In genomic region chr6:132414332-132414731, GRCh38 we compare ENCODE assay signal across 19 cellular contexts. TPM values are rescaled to one million over a fixed set of nuclear protein-coding genes. Genes with fewer than 3 reads are reported as not detected.
"Had no signal": no experiment of that assay in that cellular context is flagged by ENCODE, and none has a peak within 500 bp of the region (broad histone marks: within the 10 kb centered on the region; RNA-seq: fewer than 3 reads in every experiment).

No MANE protein-coding gene starts in this region.

- H3K4me2 ChIP-seq: neural progenitor cell had no signal

- H3K4me3 Mint-ChIP-seq: central memory CD8-positive, alpha-beta T cell; naive thymus-derived CD4-positive, alpha-beta T cell; neural progenitor cell; stimulated activated memory B cell treated with anti-CD40 and anti-IgM and Interleukin-4, amounts not matched to agents 10 μg/mL and 1 μg/mL and 100 μg/mL, for 72 hours; stimulated activated naive CD8-positive, alpha-beta T cell treated with anti-CD3 and anti-CD28 coated beads, Interleukin-15, amount 100 ng/mL, for 72 hours had no signal

- H3K27me3 ChIP-seq: dorsolateral prefrontal cortex, gastroesophageal sphincter, neural progenitor cell, pancreas, right lobe of liver, testis, tibial nerve had no signal

- H3K27ac ChIP-seq: dorsolateral prefrontal cortex, gastroesophageal sphincter, neural progenitor cell, pancreas, prostate gland, right lobe of liver, testis, tibial nerve had no signal

- H3K27ac Mint-ChIP-seq: naive thymus-derived CD4-positive, alpha-beta T cell; neural progenitor cell; stimulated activated memory B cell treated with anti-CD40 and anti-IgM and Interleukin-4, amounts not matched to agents 10 μg/mL and 1 μg/mL and 100 μg/mL, for 72 hours; stimulated activated naive CD8-positive, alpha-beta T cell treated with anti-CD3 and anti-CD28 coated beads, Interleukin-15, amount 100 ng/mL, for 72 hours had no signal

- H3K36me3 ChIP-seq: gastroesophageal sphincter, neural progenitor cell, pancreas, prostate gland, right lobe of liver, tibial nerve had no signal

- DNase-seq: cortex of kidney; dorsolateral prefrontal cortex; effector memory CD4-positive, alpha-beta T cell; glutamatergic neuron; naive thymus-derived CD4-positive, alpha-beta T cell; nucleus accumbens; pancreas; retina; right lobe of liver; stimulated activated CD4-positive, alpha-beta T cell treated with anti-CD3 and anti-CD28 coated beads, Interleukin-4, amount 100 ng/mL, for 1 hour; stimulated activated naive CD8-positive, alpha-beta T cell treated with anti-CD3 and anti-CD28 coated beads, Interleukin-15, amount 100 ng/mL, for 72 hours; testis had no signal

- ATAC-seq: esophagus mucosa; gastroesophageal sphincter; naive thymus-derived CD4-positive, alpha-beta T cell; pancreas; right lobe of liver; stimulated activated memory B cell treated with anti-CD40 and anti-IgM and Interleukin-4, amounts not matched to agents 10 μg/mL and 1 μg/mL and 100 μg/mL, for 72 hours; stimulated activated naive CD8-positive, alpha-beta T cell treated with anti-CD3 and anti-CD28 coated beads, Interleukin-15, amount 100 ng/mL, for 72 hours had no signal

- H3K9me3 Mint-ChIP-seq: central memory CD8-positive, alpha-beta T cell; neural progenitor cell had no signal

- H3K9ac ChIP-seq: neural progenitor cell had no signal

- H3K4me1 Mint-ChIP-seq: central memory CD8-positive, alpha-beta T cell; naive thymus-derived CD4-positive, alpha-beta T cell; stimulated activated naive CD8-positive, alpha-beta T cell treated with anti-CD3 and anti-CD28 coated beads, Interleukin-15, amount 100 ng/mL, for 72 hours had no signal

- H3K9me3 ChIP-seq: gastroesophageal sphincter, pancreas, prostate gland, right lobe of liver, testis, tibial nerve had no signal

- H3K4me1 ChIP-seq: gastroesophageal sphincter, neural progenitor cell, pancreas, prostate gland, right lobe of liver, testis had no signal

- H3K4me3 ChIP-seq: dorsolateral prefrontal cortex, gastroesophageal sphincter, neural progenitor cell, pancreas, prostate gland, right lobe of liver, testis, tibial nerve had no signal

- H3K36me3 Mint-ChIP-seq: naive thymus-derived CD4-positive, alpha-beta T cell; neural progenitor cell; stimulated activated memory B cell treated with anti-CD40 and anti-IgM and Interleukin-4, amounts not matched to agents 10 μg/mL and 1 μg/mL and 100 μg/mL, for 72 hours had no signal

- H2AFZ ChIP-seq: neural progenitor cell had no signal

RNA-seq across cellular contexts. Expression of gene MOXD1, which starts 13.1 kb away (rescaled TPM):
- total RNA-seq: naive thymus-derived CD4-positive, alpha-beta T cell had no signal
